In genomic region chr18:59084286-59084779, GRCh38 we compare ENCODE assay signal across 8 cellular contexts. TPM values are rescaled to one million over a fixed set of nuclear protein-coding genes. Genes with fewer than 3 reads are reported as not detected.
DNase-seq lines count a peak whose midpoint lies in the region; ATAC-seq and TF ChIP-seq lines count a peak whose summit lies in the region.

No MANE protein-coding gene starts in this region.

- H3K9me3 ChIP-seq in parathyroid adenoma (ENCODE audit: control insufficient read depth, low read length) (no peaks in the 10 kb centered on the region), upper lobe of right lung (no peaks in the 10 kb centered on the region)

- H3K27ac ChIP-seq in parathyroid adenoma (no peak overlapping the region), upper lobe of right lung (no peak overlapping the region)

- DNase-seq in AG08395 (ENCODE audit: low spot score) (peak; percentile 85), GM20000 (ENCODE audit: low spot score) (peak; percentile 72), MV-4-11 (lab: John Stamatoyannopoulos, UW) (peak; percentile 54), SK-MEL-5 (ENCODE audit: low read depth, low spot score) (peak; percentile 83), glomerular visceral epithelial cell (ENCODE audit: extremely low spot score) (peak; percentile 77), upper lobe of right lung (peak; percentile 71)
- peak; percentile 67 for DNase-seq in activated naive CD4-positive, alpha-beta T cell treated with Interleukin-2 at 50 U/mL for 16 hours

- H3K27me3 ChIP-seq in parathyroid adenoma (ENCODE audit: control insufficient read depth, insufficient read depth, low read length) (no peaks in the 10 kb centered on the region), upper lobe of right lung (peaks cover 9% of the 10 kb centered on the region)

- no peak overlapping the region for H3K9ac ChIP-seq in parathyroid adenoma

- peak overlapping the region; percentile 58 for H2AFZ ChIP-seq in parathyroid adenoma

- in situ Hi-C loops in SK-MEL-5 (cut with HindIII; ENCODE audit: low pct_unique_long_range_greater_than_20kb, low sequenced_read_pairs): no loop called here

- H3K4me2 ChIP-seq in parathyroid adenoma (ENCODE audit: low read length): peak overlapping the region; percentile 43

- H3K79me2 ChIP-seq in parathyroid adenoma: no peaks in the 10 kb centered on the region

- no peak overlapping the region for H3K4me3 ChIP-seq in parathyroid adenoma (ENCODE audit: low read depth, low read length)
- H3K4me3 ChIP-seq in upper lobe of right lung: no peak overlapping the region

- ATAC-seq in upper lobe of right lung: peak; percentile 93

- no peaks in the 10 kb centered on the region for H3K36me3 ChIP-seq in parathyroid adenoma (ENCODE audit: control insufficient read depth, insufficient read depth, low read length)
- H3K36me3 ChIP-seq in upper lobe of right lung: no peaks in the 10 kb centered on the region

- intact Hi-C loops in upper lobe of right lung (cut with DNase I): no loop called here

- peaks cover 17% of the 10 kb centered on the region for H3K4me1 ChIP-seq in parathyroid adenoma
- no peaks in the 10 kb centered on the region for H3K4me1 ChIP-seq in upper lobe of right lung

- TF ChIP-seq CTCF in GM20000 (IDR thresholded peaks at IDR 0.05; ENCODE audit: extremely low read depth, missing control alignments) (peak; percentile 69), parathyroid adenoma (IDR thresholded peaks at IDR 0.05) (peak; percentile 88), upper lobe of right lung (IDR thresholded peaks at IDR 0.05) (peak; percentile 89)

RNA-seq across cellular contexts. Expression of gene SEC11C, which starts 55.4 kb away (rescaled TPM):
- total RNA-seq in SK-MEL-5 (2014; rRNA removed; shearing (Covaris generic)): 163 and 167 TPM in 2 replicates
- 145 and 174 TPM in 2 replicates for polyA plus RNA-seq in SK-MEL-5 (2015; cell fraction: cytosol; rRNA removed)
- polyA plus RNA-seq in SK-MEL-5 (2015; cell fraction: nucleus; rRNA removed): 17.7 and 37.0 TPM in 2 replicates
- total RNA-seq in upper lobe of right lung: 66.8 TPM
